15 cellular contexts compared by ENCODE assay signal in genomic region chr21:36704958-36705678, GRCh38. TPM values are rescaled to one million over a fixed set of nuclear protein-coding genes. Genes with fewer than 3 reads are reported as not detected.
DNase-seq lines count a peak whose midpoint lies in the region; ATAC-seq and TF ChIP-seq lines count a peak whose summit lies in the region.
"Had no signal": no experiment of that assay in that cellular context is flagged by ENCODE, and none has a peak within 500 bp of the region (broad histone marks: within the 10 kb centered on the region; RNA-seq: fewer than 3 reads in every experiment).

No MANE protein-coding gene starts in this region.

- H3K27me3 ChIP-seq in RWPE2 (ENCODE audit: insufficient read depth, poor library complexity, severe bottlenecking): no peaks in the 10 kb centered on the region

- ATAC-seq in activated CD8-positive, alpha-beta memory T cell treated with anti-CD3 and anti-CD28 coated beads, Interleukin-2, amount 10 ng/mL, durations not matched to agents 7 days and 5 days: no peak
- ATAC-seq in RWPE2 (ENCODE audit: low read depth) (no peak), GM19397 (IDR thresholded peaks at IDR 0.05; ENCODE audit: unreplicated experiment) (no peak), HG02970 (IDR thresholded peaks at IDR 0.05; ENCODE audit: low FRiP score, unreplicated experiment) (no peak)

- no peak overlapping the region for H3K4me3 Mint-ChIP-seq in activated CD8-positive, alpha-beta memory T cell treated with anti-CD3 and anti-CD28 coated beads, Interleukin-2, amount 10 ng/mL, durations not matched to agents 7 days and 5 days
- H3K4me3 Mint-ChIP-seq: activated B cell treated with CpG ODN at 0.5 μM for 24 hours had no signal

- H3K27me3 Mint-ChIP-seq in activated CD8-positive, alpha-beta memory T cell treated with anti-CD3 and anti-CD28 coated beads, Interleukin-2, amount 10 ng/mL, durations not matched to agents 7 days and 5 days: peaks cover 92% of the 10 kb centered on the region

- peak overlapping the region; percentile 82 for H3K27ac ChIP-seq in RWPE2 (ENCODE audit: poor library complexity, severe bottlenecking)
- H3K27ac ChIP-seq: KMS-11, uterus had no signal

- H3K4me1 ChIP-seq in RWPE2 (ENCODE audit: insufficient read depth, poor library complexity, severe bottlenecking): peaks cover 10% of the 10 kb centered on the region

- H3K27ac Mint-ChIP-seq in activated CD8-positive, alpha-beta memory T cell treated with anti-CD3 and anti-CD28 coated beads, Interleukin-2, amount 10 ng/mL, durations not matched to agents 7 days and 5 days: no peak overlapping the region
- H3K27ac Mint-ChIP-seq: activated B cell treated with CpG ODN at 0.5 μM for 24 hours had no signal

- DNase-seq in activated CD8-positive, alpha-beta memory T cell treated with anti-CD3 and anti-CD28 coated beads, Interleukin-2, amount 10 ng/mL, durations not matched to agents 7 days and 5 days: peak; percentile 16
- DNase-seq in activated CD8-positive, alpha-beta memory T cell treated with anti-CD3 and anti-CD28 coated beads, Interleukin-2, amount 50 U/mL, for 48 hours: no peak
- DNase-seq in RWPE2 (ENCODE audit: low spot score): no peak
- DNase-seq in skeletal muscle cell (ENCODE audit: low read depth): no peak
- DNase-seq in stimulated activated CD4-positive, alpha-beta T cell treated with anti-CD3 and anti-CD28 coated beads, Interleukin-2, amount 100 ng/mL, for 48 hours: no peak
- DNase-seq: activated B cell treated with CpG ODN at 0.5 μM for 24 hours; NCI-H187 treated with DMSO at 0.1 percent for 48 hours; NK-92 treated with Interleukin-12 subunit alpha and Interleukin-12 subunit beta, amount 100 ng/mL, for 24 hours; nucleus accumbens; uterus had no signal

- H3K36me3 ChIP-seq in RWPE2 (ENCODE audit: low read depth): peaks cover 6% of the 10 kb centered on the region
- H3K36me3 ChIP-seq: uterus had no signal

- H3K9me3 ChIP-seq in RWPE2 (ENCODE audit: severe bottlenecking) (no peaks in the 10 kb centered on the region), iPS-18c (ENCODE audit: control insufficient read depth, insufficient read depth, low read length) (peaks cover 4% of the 10 kb centered on the region)
- H3K9me3 ChIP-seq: uterus had no signal

- peaks cover 2% of the 10 kb centered on the region for H3K36me3 Mint-ChIP-seq in activated CD8-positive, alpha-beta memory T cell treated with anti-CD3 and anti-CD28 coated beads, Interleukin-2, amount 10 ng/mL, durations not matched to agents 7 days and 5 days

- no peaks in the 10 kb centered on the region for H3K9me3 Mint-ChIP-seq in activated CD8-positive, alpha-beta memory T cell treated with anti-CD3 and anti-CD28 coated beads, Interleukin-2, amount 10 ng/mL, durations not matched to agents 7 days and 5 days (ENCODE audit: low read depth)
- H3K9me3 Mint-ChIP-seq: activated B cell treated with CpG ODN at 0.5 μM for 24 hours had no signal

- H3K4me1 Mint-ChIP-seq in activated CD8-positive, alpha-beta memory T cell treated with anti-CD3 and anti-CD28 coated beads, Interleukin-2, amount 10 ng/mL, durations not matched to agents 7 days and 5 days: peaks cover 17% of the 10 kb centered on the region

- CTCF ChIA-PET in activated CD8-positive, alpha-beta memory T cell treated with anti-CD3 and anti-CD28 coated beads, Interleukin-2, amount 10 ng/mL, durations not matched to agents 7 days and 5 days (lab: Charles Lee): interaction anchor here (1.5 kb wide), 1 partner anchor 9 kb away, joined by 3 read pairs; no protein-coding TSS in a partner anchor

- H3K4me3 ChIP-seq in RWPE2 (ENCODE audit: severe bottlenecking) (peak overlapping the region; percentile 36), iPS-18c (ENCODE audit: insufficient read depth, low read depth, low read length) (peak overlapping the region; percentile 24; the same call in 1 of the 2 replicates), skeletal muscle cell (ENCODE audit: low read depth, low read length) (peak overlapping the region; percentile 27)
- H3K4me3 ChIP-seq: lung, uterus had no signal

- no peak for TF ChIP-seq CTCF in RWPE2 (IDR thresholded peaks at IDR 0.05; ENCODE audit: poor library complexity, severe bottlenecking)

RNA-seq across cellular contexts. Expression of gene SIM2, which starts 6.2 kb away (rescaled TPM):
- total RNA-seq in activated CD8-positive, alpha-beta memory T cell treated with anti-CD3 and anti-CD28 coated beads, Interleukin-2, amount 10 ng/mL, durations not matched to agents 7 days and 5 days: under 1 TPM in 1 of 2 experiments, not detected in 1; 0.09 TPM
- total RNA-seq: activated B cell treated with CpG ODN at 0.5 μM for 24 hours, lung had no signal
